In the genomic region with DNA sequence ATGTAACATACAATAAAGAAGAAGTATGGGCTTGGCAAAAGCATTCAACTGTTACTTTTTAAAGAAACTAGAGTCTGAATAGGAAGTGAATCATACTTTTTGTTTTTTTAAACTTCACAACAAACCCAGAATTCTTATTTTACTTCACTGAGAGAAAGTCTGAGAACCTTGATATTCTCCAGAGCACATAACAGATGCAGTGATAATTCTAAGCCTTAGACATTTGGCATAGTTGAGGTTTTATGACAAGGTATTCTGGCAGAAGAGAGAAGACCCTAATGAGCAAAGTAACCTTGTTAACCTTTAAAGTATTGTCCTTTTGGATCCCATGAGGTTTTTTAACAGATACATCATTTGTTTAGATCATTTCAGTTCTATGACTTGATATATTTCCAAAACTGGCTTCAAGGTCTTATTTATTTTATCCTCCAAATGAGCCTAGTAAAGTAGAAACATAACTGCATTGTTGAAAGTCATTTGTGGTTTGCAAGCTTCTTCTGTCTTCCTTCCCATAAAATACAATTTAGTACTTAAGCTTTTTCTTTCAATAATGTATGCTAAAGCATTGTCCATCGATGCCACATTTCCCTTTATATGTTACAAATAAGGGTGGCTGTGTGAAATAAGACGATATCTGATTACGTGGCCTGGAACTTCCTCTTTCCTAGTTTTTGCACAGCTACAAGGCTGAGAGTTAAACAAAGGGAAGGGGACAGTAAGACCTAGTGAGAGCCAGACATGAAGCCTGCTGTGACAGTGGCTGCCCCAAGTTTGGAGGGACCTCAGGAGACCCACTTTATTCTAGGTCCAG, we compare ENCODE assay signal across 1 cellular context.
TF ChIP-seq lines count a peak whose summit lies in the region.

No MANE protein-coding gene starts in this region.

TF ChIP-seq in GM23338, 12 proteins besides CTCF, POLR2A, EP300 and RAD21 (continued from another document):
- TF ChIP-seq, protein P1, sequence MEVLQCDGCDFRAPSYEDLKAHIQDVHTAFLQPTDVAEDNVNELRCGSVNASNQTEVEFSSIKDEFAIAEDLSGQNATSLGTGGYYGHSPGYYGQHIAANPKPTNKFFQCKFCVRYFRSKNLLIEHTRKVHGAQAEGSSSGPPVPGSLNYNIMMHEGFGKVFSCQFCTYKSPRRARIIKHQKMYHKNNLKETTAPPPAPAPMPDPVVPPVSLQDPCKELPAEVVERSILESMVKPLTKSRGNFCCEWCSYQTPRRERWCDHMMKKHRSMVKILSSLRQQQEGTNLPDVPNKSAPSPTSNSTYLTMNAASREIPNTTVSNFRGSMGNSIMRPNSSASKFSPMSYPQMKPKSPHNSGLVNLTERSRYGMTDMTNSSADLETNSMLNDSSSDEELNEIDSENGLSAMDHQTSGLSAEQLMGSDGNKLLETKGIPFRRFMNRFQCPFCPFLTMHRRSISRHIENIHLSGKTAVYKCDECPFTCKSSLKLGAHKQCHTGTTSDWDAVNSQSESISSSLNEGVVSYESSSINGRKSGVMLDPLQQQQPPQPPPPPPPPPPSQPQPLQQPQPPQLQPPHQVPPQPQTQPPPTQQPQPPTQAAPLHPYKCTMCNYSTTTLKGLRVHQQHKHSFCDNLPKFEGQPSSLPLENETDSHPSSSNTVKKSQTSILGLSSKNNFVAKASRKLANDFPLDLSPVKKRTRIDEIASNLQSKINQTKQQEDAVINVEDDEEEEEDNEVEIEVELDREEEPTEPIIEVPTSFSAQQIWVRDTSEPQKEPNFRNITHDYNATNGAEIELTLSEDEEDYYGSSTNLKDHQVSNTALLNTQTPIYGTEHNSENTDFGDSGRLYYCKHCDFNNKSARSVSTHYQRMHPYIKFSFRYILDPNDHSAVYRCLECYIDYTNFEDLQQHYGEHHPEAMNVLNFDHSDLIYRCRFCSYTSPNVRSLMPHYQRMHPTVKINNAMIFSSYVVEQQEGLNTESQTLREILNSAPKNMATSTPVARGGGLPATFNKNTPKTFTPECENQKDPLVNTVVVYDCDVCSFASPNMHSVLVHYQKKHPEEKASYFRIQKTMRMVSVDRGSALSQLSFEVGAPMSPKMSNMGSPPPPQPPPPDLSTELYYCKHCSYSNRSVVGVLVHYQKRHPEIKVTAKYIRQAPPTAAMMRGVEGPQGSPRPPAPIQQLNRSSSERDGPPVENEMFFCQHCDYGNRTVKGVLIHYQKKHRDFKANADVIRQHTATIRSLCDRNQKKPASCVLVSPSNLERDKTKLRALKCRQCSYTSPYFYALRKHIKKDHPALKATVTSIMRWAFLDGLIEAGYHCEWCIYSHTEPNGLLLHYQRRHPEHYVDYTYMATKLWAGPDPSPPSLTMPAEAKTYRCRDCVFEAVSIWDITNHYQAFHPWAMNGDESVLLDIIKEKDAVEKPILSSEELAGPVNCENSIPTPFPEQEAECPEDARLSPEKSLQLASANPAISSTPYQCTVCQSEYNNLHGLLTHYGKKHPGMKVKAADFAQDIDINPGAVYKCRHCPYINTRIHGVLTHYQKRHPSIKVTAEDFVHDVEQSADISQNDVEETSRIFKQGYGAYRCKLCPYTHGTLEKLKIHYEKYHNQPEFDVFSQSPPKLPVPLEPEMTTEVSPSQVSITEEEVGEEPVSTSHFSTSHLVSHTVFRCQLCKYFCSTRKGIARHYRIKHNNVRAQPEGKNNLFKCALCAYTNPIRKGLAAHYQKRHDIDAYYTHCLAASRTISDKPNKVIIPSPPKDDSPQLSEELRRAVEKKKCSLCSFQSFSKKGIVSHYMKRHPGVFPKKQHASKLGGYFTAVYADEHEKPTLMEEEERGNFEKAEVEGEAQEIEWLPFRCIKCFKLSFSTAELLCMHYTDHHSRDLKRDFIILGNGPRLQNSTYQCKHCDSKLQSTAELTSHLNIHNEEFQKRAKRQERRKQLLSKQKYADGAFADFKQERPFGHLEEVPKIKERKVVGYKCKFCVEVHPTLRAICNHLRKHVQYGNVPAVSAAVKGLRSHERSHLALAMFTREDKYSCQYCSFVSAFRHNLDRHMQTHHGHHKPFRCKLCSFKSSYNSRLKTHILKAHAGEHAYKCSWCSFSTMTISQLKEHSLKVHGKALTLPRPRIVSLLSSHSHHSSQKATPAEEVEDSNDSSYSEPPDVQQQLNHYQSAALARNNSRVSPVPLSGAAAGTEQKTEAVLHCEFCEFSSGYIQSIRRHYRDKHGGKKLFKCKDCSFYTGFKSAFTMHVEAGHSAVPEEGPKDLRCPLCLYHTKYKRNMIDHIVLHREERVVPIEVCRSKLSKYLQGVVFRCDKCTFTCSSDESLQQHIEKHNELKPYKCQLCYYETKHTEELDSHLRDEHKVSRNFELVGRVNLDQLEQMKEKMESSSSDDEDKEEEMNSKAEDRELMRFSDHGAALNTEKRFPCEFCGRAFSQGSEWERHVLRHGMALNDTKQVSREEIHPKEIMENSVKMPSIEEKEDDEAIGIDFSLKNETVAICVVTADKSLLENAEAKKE (CRISPR knock-in tag; IDR thresholded peaks at IDR 0.05) = no peak
TF ChIP-seq in GM23338: peak in this region for 0.
